In the genomic region with DNA sequence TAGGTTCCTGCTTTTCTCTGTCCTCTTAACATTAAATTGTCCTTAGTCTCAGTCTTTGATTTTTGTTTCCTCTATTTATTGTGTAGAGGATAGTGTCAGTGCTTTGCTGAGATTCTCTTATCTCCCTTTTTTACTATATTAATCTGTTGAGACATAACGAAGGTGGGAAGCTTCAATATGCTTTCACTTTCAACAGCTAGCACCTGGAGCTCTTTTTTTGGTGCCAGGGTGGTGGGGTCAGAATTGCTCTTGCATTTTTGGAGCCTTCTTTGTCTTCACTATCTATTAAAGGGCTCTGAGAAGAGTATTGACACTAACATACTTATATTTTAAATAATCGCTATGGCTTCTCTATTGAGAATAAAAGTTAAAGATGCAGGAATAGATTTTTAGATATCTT, we compare ENCODE assay signal across 27 cellular contexts.
"Had no signal": no experiment of that assay in that cellular context is flagged by ENCODE, and none has a peak within 500 bp of the region (broad histone marks: within the 10 kb centered on the region; RNA-seq: fewer than 3 reads in every experiment).

No MANE protein-coding gene starts in this region.

- H3K27me3 ChIP-seq: ascending aorta, gastroesophageal sphincter, ovary, thyroid gland, upper lobe of left lung, vagina had no signal

- H3K27ac ChIP-seq: ascending aorta, gastroesophageal sphincter, ovary, prostate gland, thyroid gland, upper lobe of left lung, vagina, VCaP had no signal

- H3K9me3 ChIP-seq: ascending aorta, gastroesophageal sphincter, ovary, prostate gland, thyroid gland, upper lobe of left lung, vagina had no signal

- H3K4me1 ChIP-seq: ascending aorta, gastroesophageal sphincter, prostate gland, thyroid gland, upper lobe of left lung, vagina had no signal

- DNase-seq: activated CD4-positive, alpha-beta T cell treated with anti-CD3 and anti-CD28 coated beads for 4 hours; activated CD4-positive, alpha-beta T cell treated with anti-CD3 and anti-CD28 coated beads, Interleukin-2, amount 50 U/mL, for 48 hours; activated CD8-positive, alpha-beta memory T cell treated with anti-CD3 and anti-CD28 coated beads for 24 hours; activated CD8-positive, alpha-beta memory T cell treated with anti-CD3 and anti-CD28 coated beads, Interleukin-2, amount 50 U/mL, for 4 hours; activated gamma-delta T cell; activated naive CD4-positive, alpha-beta T cell treated with anti-CD3 and anti-CD28 coated beads, Interleukin-2, amount 10 ng/mL, durations not matched to agents 7 days and 5 days; activated naive CD8-positive, alpha-beta T cell treated with anti-CD3 and anti-CD28 coated beads, Interleukin-2, amount 10 ng/mL, durations not matched to agents 7 days and 5 days; activated T-cell treated with anti-CD3 and anti-CD28 coated beads, Interleukin-2, amount 50 U/mL, for 1 hour; cortex of kidney; effector memory CD8-positive, alpha-beta T cell; hippocampal formation; left cardiac atrium; mammary epithelial cell; naive thymus-derived CD4-positive, alpha-beta T cell; ovary; stimulated activated CD4-positive, alpha-beta T cell treated with anti-CD3 and anti-CD28 coated beads, Interleukin-1b, Interleukin-23, amount 100 ng/mL, for 48 hours; stimulated activated CD4-positive, alpha-beta T cell treated with anti-CD3 and anti-CD28 coated beads, Interleukin-4, amount 100 ng/mL, for 4 hours; stimulated activated CD8-positive, alpha-beta memory T cell treated with anti-CD3 and anti-CD28 coated beads, Interleukin-4, amount 100 ng/mL, for 48 hours; stimulated activated naive CD8-positive, alpha-beta T cell treated with anti-CD3 and anti-CD28 coated beads, Interleukin-15, amount 100 ng/mL, for 72 hours; thyroid gland; upper lobe of left lung had no signal

- H3K4me3 ChIP-seq: ascending aorta, gastroesophageal sphincter, ovary, prostate gland, smooth muscle cell, thyroid gland, upper lobe of left lung, vagina had no signal

- H3K36me3 ChIP-seq: ascending aorta, gastroesophageal sphincter, ovary, prostate gland, thyroid gland, upper lobe of left lung, vagina had no signal
